Comparison of ENCODE assay signal across 8 cellular contexts in the genomic region with DNA sequence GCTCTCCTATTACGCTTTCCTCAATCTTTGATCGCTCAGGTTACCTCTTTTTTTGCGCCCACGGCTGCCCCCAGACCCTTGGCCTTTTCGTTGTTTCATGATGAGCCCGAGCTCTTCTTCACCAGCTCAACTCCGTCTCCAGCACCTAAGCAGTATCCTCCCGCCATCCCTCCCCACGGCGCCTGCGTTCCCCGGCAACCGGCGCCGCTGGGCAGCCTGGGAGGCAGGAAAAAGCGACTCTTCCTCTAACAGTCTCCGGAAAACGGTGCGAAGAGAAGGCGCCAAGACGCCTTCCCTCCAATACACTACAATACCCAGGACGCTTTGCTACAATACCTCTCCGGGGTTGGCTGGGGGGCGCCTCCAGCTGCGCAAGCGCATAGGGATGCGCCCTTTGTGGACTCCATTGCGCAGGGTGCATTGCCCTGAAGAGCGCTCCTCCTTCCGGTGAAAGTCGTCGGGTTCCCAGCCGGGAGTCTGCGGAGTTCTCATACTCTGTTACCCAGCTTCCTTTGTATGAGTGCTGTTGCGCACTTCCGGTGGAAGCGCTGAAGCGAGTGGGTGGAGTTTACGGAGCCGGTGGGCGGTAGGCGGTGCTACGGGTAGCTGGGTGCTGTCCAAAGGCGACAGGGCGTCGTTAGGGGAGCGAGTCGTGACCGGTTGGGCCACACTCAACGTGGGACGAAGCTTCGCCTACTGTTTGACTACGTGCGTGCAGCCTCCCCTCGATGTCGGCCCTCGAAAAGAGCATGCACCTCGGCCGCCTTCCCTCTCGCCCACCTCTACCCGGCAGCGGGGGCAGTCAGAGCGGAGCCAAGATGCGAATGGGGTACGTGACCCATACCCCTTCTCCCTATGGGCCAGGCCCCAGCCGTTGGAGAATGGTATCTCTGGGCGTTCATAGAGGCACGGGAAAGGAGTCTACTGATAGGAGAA. TPM values are rescaled to one million over a fixed set of nuclear protein-coding genes. Genes with fewer than 3 reads are reported as not detected.
DNase-seq lines count a peak whose midpoint lies in the region; ATAC-seq and TF ChIP-seq lines count a peak whose summit lies in the region.

Gene C2CD3 (minus strand): TSS at position 309 of the 936 bp plus-strand sequence. CDS start 210 bp downstream, at position 99.
A gene with protein sequence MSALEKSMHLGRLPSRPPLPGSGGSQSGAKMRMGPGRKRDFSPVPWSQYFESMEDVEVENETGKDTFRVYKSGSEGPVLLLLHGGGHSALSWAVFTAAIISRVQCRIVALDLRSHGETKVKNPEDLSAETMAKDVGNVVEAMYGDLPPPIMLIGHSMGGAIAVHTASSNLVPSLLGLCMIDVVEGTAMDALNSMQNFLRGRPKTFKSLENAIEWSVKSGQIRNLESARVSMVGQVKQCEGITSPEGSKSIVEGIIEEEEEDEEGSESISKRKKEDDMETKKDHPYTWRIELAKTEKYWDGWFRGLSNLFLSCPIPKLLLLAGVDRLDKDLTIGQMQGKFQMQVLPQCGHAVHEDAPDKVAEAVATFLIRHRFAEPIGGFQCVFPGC (plus strand): TSS at position 596 of the 936 bp plus-strand sequence. CDS start 133 bp downstream, at position 729.

- peaks cover 18% of the 10 kb centered on the region for H3K36me3 Mint-ChIP-seq in activated CD4-positive, alpha-beta T cell treated with anti-CD3 and anti-CD28 coated beads, Interleukin-2, amount 10 ng/mL, durations not matched to agents 24 days and 14 days (ENCODE audit: low read depth)

- H3K4me3 ChIP-seq in coronary artery, result peak within 1 kb of the TSS; percentile 83

- peak; percentile 99 for DNase-seq in NCI-H526 treated with DMSO at 0.1 percent for 48 hours (lab: John Stamatoyannopoulos, UW)
- DNase-seq in activated CD4-positive, alpha-beta T cell treated with anti-CD3 and anti-CD28 coated beads, Interleukin-2, amount 10 ng/mL, durations not matched to agents 24 days and 14 days, result peak; percentile 100
- peak; percentile 100 for DNase-seq in coronary artery (ENCODE audit: low spot score)
- peak; percentile 98 to 99 for DNase-seq in left colon
- DNase-seq in stimulated activated CD4-positive, alpha-beta T cell treated with anti-CD3 and anti-CD28 coated beads, Interleukin-1b, Interleukin-23, amount 100 ng/mL, for 48 hours, result peak; percentile 99

- H3K27ac Mint-ChIP-seq in activated CD4-positive, alpha-beta T cell treated with anti-CD3 and anti-CD28 coated beads, Interleukin-2, amount 10 ng/mL, durations not matched to agents 24 days and 14 days, result no peak within 1 kb of the TSS

- ATAC-seq in GM19351 (IDR thresholded peaks at IDR 0.05; ENCODE audit: unreplicated experiment) (peak; percentile 94), HG03520 (IDR thresholded peaks at IDR 0.05; ENCODE audit: unreplicated experiment) (peak; percentile 89), left colon (peak; percentile 90)

- intact Hi-C loops in activated CD4-positive, alpha-beta T cell treated with anti-CD3 and anti-CD28 coated beads, Interleukin-2, amount 10 ng/mL, durations not matched to agents 24 days and 14 days (cut with micrococcal nuclease), result loop anchor here (1.0 to 5.0 kb wide), 10 partner anchors 149 to 574 kb away; partner anchors contain the start of genes COA4, FAM168A, MRPL48 and PAAF1
- intact Hi-C loops in left colon (cut with DNase I, micrococcal nuclease), result no loop called here

- no peak within 1 kb of the TSS for H3K4me3 Mint-ChIP-seq in activated CD4-positive, alpha-beta T cell treated with anti-CD3 and anti-CD28 coated beads, Interleukin-2, amount 10 ng/mL, durations not matched to agents 24 days and 14 days

- TF ChIP-seq CTCF in C4-2B (conservative IDR thresholded peaks at IDR 0.05), result peak; percentile 46
- TF ChIP-seq CTCF in coronary artery (IDR thresholded peaks at IDR 0.05), result no peak

- peaks cover 11% of the 10 kb centered on the region for H3K4me1 Mint-ChIP-seq in activated CD4-positive, alpha-beta T cell treated with anti-CD3 and anti-CD28 coated beads, Interleukin-2, amount 10 ng/mL, durations not matched to agents 24 days and 14 days

- peak within 1 kb of the TSS; percentile 88 for H3K27ac ChIP-seq in C4-2B
- peak within 1 kb of the TSS; percentile 67 to 92 for H3K27ac ChIP-seq in coronary artery

- no peaks in the 10 kb centered on the region for H3K27me3 Mint-ChIP-seq in activated CD4-positive, alpha-beta T cell treated with anti-CD3 and anti-CD28 coated beads, Interleukin-2, amount 10 ng/mL, durations not matched to agents 24 days and 14 days

- H3K9me3 Mint-ChIP-seq in activated CD4-positive, alpha-beta T cell treated with anti-CD3 and anti-CD28 coated beads, Interleukin-2, amount 10 ng/mL, durations not matched to agents 24 days and 14 days, result no peaks in the 10 kb centered on the region

RNA-seq across cellular contexts. Expression of gene C2CD3, which starts in this region (rescaled TPM):
- total RNA-seq in activated CD4-positive, alpha-beta T cell treated with anti-CD3 and anti-CD28 coated beads, Interleukin-2, amount 10 ng/mL, durations not matched to agents 24 days and 14 days, result 35.1 and 37.4 TPM in 2 replicates
- 10 to 100 TPM; 19.2 to 22.7 TPM for total RNA-seq in left colon

RNA-seq across cellular contexts. Expression of the second gene that starts in this region (rescaled TPM):
- total RNA-seq in activated CD4-positive, alpha-beta T cell treated with anti-CD3 and anti-CD28 coated beads, Interleukin-2, amount 10 ng/mL, durations not matched to agents 24 days and 14 days, result 66.3 and 69.6 TPM in 2 replicates
- 10 to 100 TPM; 26.7 to 28.3 TPM for total RNA-seq in left colon

Comparison
In these comparisons a context has a peak if more than half of its experiments do, and no peak if none do; other contexts are left out.
1. Peak in every context shown above with its lines: DNase-seq, ATAC-seq, H3K4me3 ChIP-seq and H3K27ac ChIP-seq.